1 cellular context compared by ENCODE assay signal in the genomic region with DNA sequence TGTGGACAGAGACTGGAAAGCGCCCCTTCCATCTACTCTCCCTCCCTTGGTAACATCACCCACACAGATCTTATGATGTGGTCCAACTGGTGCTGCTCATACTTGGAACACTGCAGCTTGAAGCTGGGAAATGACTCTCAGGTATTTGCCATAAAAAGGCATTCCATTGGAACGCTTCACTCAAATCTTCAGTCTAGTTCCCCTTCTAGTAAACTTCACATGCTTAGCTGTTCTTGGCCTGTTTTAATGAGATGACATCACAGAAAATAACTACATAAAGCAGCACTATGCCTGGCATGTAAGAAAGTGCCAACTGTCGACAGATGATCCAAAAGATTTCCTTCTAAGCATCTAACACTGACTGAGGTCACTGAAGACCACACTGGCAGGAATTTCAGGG.
TF ChIP-seq lines count a peak whose summit lies in the region.

No MANE protein-coding gene starts in this region.

TF ChIP-seq in HepG2, 621 proteins besides CTCF, POLR2A, EP300 and RAD21:
- no peak for TF ChIP-seq NFYC (CRISPR knock-in tag; IDR thresholded peaks at IDR 0.05)
- no peak for TF ChIP-seq ZNF709 (CRISPR knock-in tag; IDR thresholded peaks at IDR 0.05)
- TF ChIP-seq, protein P1, sequence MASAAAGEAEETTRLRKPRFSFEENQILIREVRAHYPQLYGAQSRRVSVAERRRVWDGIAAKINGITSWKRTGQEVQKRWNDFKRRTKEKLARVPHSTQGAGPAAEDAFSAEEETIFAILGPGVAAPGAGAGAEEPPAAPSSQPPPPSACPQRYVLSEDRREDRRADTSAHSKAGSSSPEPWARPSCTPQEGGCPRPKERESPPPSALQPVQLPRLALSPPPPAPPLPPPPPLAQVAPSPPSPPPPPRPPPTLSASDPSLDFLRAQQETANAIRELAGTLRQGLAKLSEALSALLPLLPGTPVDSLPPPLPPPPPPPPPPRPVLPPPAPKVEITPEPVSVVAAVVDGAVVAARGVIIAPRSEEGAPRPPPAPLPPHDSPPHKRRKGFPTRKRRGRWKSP (CRISPR knock-in tag; IDR thresholded peaks at IDR 0.05), result no peak
- TF ChIP-seq, protein P2, sequence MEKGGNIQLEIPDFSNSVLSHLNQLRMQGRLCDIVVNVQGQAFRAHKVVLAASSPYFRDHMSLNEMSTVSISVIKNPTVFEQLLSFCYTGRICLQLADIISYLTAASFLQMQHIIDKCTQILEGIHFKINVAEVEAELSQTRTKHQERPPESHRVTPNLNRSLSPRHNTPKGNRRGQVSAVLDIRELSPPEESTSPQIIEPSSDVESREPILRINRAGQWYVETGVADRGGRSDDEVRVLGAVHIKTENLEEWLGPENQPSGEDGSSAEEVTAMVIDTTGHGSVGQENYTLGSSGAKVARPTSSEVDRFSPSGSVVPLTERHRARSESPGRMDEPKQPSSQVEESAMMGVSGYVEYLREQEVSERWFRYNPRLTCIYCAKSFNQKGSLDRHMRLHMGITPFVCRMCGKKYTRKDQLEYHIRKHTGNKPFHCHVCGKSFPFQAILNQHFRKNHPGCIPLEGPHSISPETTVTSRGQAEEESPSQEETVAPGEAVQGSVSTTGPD (CRISPR knock-in tag; IDR thresholded peaks at IDR 0.05), result no peak
- no peak for TF ChIP-seq TAF1 (CRISPR knock-in tag; IDR thresholded peaks at IDR 0.05)
- TF ChIP-seq NKX3-1 (CRISPR knock-in tag; IDR thresholded peaks at IDR 0.05), result no peak
- TF ChIP-seq MLX (CRISPR knock-in tag; IDR thresholded peaks at IDR 0.05), result no peak
- TF ChIP-seq ZMYM4 (CRISPR knock-in tag; IDR thresholded peaks at IDR 0.05), result no peak
- TF ChIP-seq ZNF460 (CRISPR knock-in tag; IDR thresholded peaks at IDR 0.05; ENCODE audit: borderline replicate concordance), result no peak
- no peak for TF ChIP-seq CEBPZ (IDR thresholded peaks at IDR 0.05; ENCODE audit: low read length)
- TF ChIP-seq DNMT1 (CRISPR knock-in tag; IDR thresholded peaks at IDR 0.05), result no peak
- TF ChIP-seq SMC3 (IDR thresholded peaks at IDR 0.05; ENCODE audit: low read length), result no peak
- no peak for TF ChIP-seq ZNF724P (CRISPR knock-in tag; IDR thresholded peaks at IDR 0.05; ENCODE audit: borderline replicate concordance)
- no peak for TF ChIP-seq ZNF7 (CRISPR knock-in tag; IDR thresholded peaks at IDR 0.05)
